ENCODE assay signal across 13 cellular contexts in the genomic region with DNA sequence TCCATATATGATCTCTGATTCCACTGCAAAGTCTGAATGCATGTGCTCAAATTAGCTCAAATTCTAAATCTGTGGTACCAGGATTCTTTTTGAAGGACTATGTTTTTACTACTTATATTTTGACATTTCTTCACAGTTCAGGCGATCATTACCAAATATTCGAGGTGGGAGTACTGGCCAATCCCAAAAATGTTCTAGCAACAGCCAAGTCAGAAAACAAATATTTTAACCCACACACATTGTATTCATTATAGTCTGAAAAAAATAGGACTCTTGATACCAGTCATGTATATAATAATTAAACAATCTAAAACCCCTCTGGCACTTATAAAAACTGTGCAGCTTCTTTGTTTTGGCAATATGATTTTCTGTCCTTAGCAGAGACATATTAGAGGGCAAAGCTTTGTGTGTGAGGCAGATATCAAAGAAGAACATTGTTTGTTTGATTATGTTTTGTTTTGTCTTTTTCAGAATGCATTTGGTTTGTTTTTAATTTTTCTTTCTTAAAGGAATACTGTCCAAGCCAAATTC. TPM values are rescaled to one million over a fixed set of nuclear protein-coding genes. Genes with fewer than 3 reads are reported as not detected.
"Had no signal": no experiment of that assay in that cellular context is flagged by ENCODE, and none has a peak within 500 bp of the region (broad histone marks: within the 10 kb centered on the region; RNA-seq: fewer than 3 reads in every experiment).

No MANE protein-coding gene starts in this region.

- H3K4me3 ChIP-seq: adrenal gland, colonic mucosa, ovary, SK-N-MC, thyroid gland had no signal

- H3K4me1 ChIP-seq: colonic mucosa, thyroid gland had no signal

- H3K9me3 ChIP-seq: colonic mucosa, ovary, thyroid gland had no signal

- ATAC-seq: stimulated activated naive CD8-positive, alpha-beta T cell treated with anti-CD3 and anti-CD28 coated beads, Interleukin-15, amount 100 ng/mL, for 72 hours; WTC11 had no signal

- H3K27me3 ChIP-seq: adrenal gland, colonic mucosa, ovary, thyroid gland had no signal

- H3K36me3 ChIP-seq: adrenal gland, colonic mucosa, ovary, thyroid gland had no signal

- H3K27ac ChIP-seq: adrenal gland, colonic mucosa, SK-N-MC, thyroid gland had no signal

- DNase-seq: activated CD4-positive, alpha-beta T cell treated with anti-CD3 and anti-CD28 coated beads, Interleukin-2, amount 10 ng/mL, durations not matched to agents 24 days and 14 days; activated naive CD4-positive, alpha-beta T cell treated with anti-CD3 and anti-CD28 coated beads, Interleukin-2, amount 10 ng/mL, durations not matched to agents 7 days and 5 days; adrenal gland; caudate nucleus; colonic mucosa; left cardiac atrium; ovary; stimulated activated CD4-positive, alpha-beta T cell treated with anti-CD3 and anti-CD28 coated beads, Interleukin-4, amount 100 ng/mL, for 4 hours; stimulated activated naive CD8-positive, alpha-beta T cell treated with anti-CD3 and anti-CD28 coated beads, Interleukin-15, amount 100 ng/mL, for 72 hours; thyroid gland had no signal

RNA-seq across cellular contexts. Expression of a gene that starts 37.4 kb away (rescaled TPM):
- total RNA-seq: activated CD4-positive, alpha-beta T cell treated with anti-CD3 and anti-CD28 coated beads, Interleukin-2, amount 10 ng/mL, durations not matched to agents 24 days and 14 days; endothelial cell of umbilical vein had no signal
- polyA plus RNA-seq: endothelial cell of umbilical vein had no signal
